ENCODE assay signal across 8 cellular contexts in the genomic region with DNA sequence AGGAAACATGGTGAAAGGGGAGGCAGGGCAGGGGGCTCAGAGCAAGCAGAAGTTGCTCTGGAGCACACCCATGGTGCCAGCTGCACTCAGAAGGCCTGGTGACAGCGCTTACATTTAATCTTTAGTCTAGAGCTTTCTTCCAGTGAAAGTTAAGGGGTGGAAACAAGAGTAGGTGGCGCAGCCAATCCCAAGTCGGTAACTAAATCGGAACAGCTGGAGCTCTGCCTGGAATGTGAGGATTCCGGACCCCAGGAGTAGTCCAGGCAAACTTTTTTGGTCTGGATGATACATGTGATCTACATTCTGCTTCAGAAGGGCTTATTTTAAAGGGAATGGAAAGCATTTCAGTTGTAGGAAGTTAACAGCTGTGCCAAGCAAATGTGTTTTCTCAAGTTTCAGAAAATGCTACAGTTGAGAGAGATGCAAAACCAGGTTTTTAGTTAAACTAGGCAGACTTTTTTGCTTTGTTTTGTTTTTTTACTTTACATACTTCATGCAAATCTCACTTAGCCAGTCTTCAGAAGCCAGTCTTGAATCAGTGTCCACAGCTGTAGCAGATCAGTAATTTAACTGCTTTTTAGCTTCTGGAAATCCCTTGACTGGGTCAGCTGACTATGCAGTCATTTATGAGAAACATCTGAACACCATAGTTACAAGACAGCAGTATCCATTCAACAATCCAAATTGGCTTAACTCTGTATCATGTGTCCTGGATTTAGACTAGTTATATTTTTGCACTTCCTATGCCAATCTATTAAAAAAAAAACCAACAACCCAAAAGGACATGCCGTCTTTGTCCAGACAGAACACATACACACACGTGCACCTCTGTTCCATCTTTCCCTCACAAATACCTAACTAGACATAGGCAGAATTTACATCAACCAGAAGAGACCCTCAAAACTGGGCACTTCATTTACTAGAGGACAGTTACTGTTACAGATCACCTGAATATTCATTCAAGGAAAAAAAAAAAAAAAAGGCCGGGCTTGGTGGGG. TPM values are rescaled to one million over a fixed set of nuclear protein-coding genes. Genes with fewer than 3 reads are reported as not detected.
DNase-seq lines count a peak whose midpoint lies in the region; ATAC-seq and TF ChIP-seq lines count a peak whose summit lies in the region.

No MANE protein-coding gene starts in this region.

- H3K9me3 ChIP-seq in neuron (ENCODE audit: low read length) = no peaks in the 10 kb centered on the region

- H3K4me3 ChIP-seq in GM23338 (peak overlapping the region; percentile 15), fibroblast of villous mesenchyme (ENCODE audit: low read depth, low read length) (peak overlapping the region; percentile 60), neuron (ENCODE audit: low read length) (peak overlapping the region; percentile 7)

- H3K36me3 ChIP-seq in GM23338 (ENCODE audit: insufficient read depth) (no peaks in the 10 kb centered on the region), neuron (ENCODE audit: insufficient read depth, low read length) (peaks cover 4% of the 10 kb centered on the region)

- no peaks in the 10 kb centered on the region for H3F3A ChIP-seq in GM23338 (replicated peaks; ENCODE audit: low read depth)

- no peaks in the 10 kb centered on the region for H4K20me1 ChIP-seq in GM23338 (replicated peaks; ENCODE audit: insufficient read depth)

- H3K27me3 ChIP-seq in GM23338 (ENCODE audit: insufficient read depth) (no peaks in the 10 kb centered on the region), neuron (ENCODE audit: insufficient read depth, low read length) (no peaks in the 10 kb centered on the region)

- H3K4me2 ChIP-seq in GM23338 = peak overlapping the region; percentile 50

- 0 out of 3 replicates have a peak, but pooled peaks cover 4% of the 10 kb centered on the region for H3K36me3 Mint-ChIP-seq in GM23338 (ENCODE audit: low read depth)

- peaks cover 16% of the 10 kb centered on the region for H3K4me1 Mint-ChIP-seq in GM23338

- H3K79me2 ChIP-seq in GM23338 (replicated peaks; ENCODE audit: insufficient read depth) = no peaks in the 10 kb centered on the region; the same call in 1 of the 2 replicates

- no peaks in the 10 kb centered on the region for H3K9me2 ChIP-seq in GM23338 (ENCODE audit: insufficient read depth)

- peak; percentile 99 for ATAC-seq in GM23338

- H3K9me3 Mint-ChIP-seq in GM23338 = no peaks in the 10 kb centered on the region

- H3K4me3 Mint-ChIP-seq in GM23338 = peak overlapping the region; percentile 57

- peaks cover 16% of the 10 kb centered on the region for H3K4me1 ChIP-seq in GM23338 (ENCODE audit: insufficient read depth)
- H3K4me1 ChIP-seq in neuron (ENCODE audit: insufficient read depth, low read length) = peaks cover 17% of the 10 kb centered on the region

- no peak overlapping the region for H2AFZ ChIP-seq in GM23338
- H2AFZ ChIP-seq in neuron (ENCODE audit: low read depth, low read length) = no peak overlapping the region

- H3K27ac Mint-ChIP-seq in GM23338 = peak overlapping the region; percentile 98

- peak; percentile 92 for DNase-seq in ELF-1 (ENCODE audit: low read depth, low spot score)
- peak; percentile 98 for DNase-seq in GM23338 (ENCODE audit: low spot score)
- DNase-seq in fibroblast of villous mesenchyme (ENCODE audit: low read depth) = peak; percentile 97
- no peak for DNase-seq in DMS153 (lab: John Stamatoyannopoulos, UW)
- no peak for DNase-seq in stimulated activated naive CD4-positive, alpha-beta T cell (lab: John Stamatoyannopoulos, UW)
- DNase-seq in stimulated activated CD4-positive, alpha-beta T cell treated with anti-CD3 and anti-CD28 coated beads, Interleukin-2, amount 100 ng/mL, for 48 hours = no peak

- H3K27me3 Mint-ChIP-seq in GM23338 (ENCODE audit: insufficient read depth, low read depth, poor library complexity) = no peaks in the 10 kb centered on the region

- peak overlapping the region; percentile 82 for H3K27ac ChIP-seq in GM23338 (ENCODE audit: low read depth)

- no peak for TF ChIP-seq CTCF in GM23338 (conservative IDR thresholded peaks at IDR 0.05; ENCODE audit: low read depth in 2 of 2)
- no peak for TF ChIP-seq CTCF in fibroblast of villous mesenchyme (IDR thresholded peaks at IDR 0.05; ENCODE audit: insufficient read depth, low read depth, low read length)

TF ChIP-seq in GM23338, 12 proteins besides CTCF, POLR2A, EP300 and RAD21 (continues in another document):
- TF ChIP-seq POLR2AphosphoS5 (IDR thresholded peaks at IDR 0.05; ENCODE audit: low read depth) (0 out of 2 replicates have a peak, but pooled peaks have one; percentile 18), EZH2phosphoT487 (IDR thresholded peaks at IDR 0.05; ENCODE audit: unreplicated experiment) (no peak), EZH2 (IDR thresholded peaks at IDR 0.05; ENCODE audit: low read depth, unreplicated experiment) (no peak), NANOG (IDR thresholded peaks at IDR 0.05; ENCODE audit: borderline replicate concordance) (no peak), CREB1 (CRISPR knock-in tag; IDR thresholded peaks at IDR 0.05; ENCODE audit: low read depth) (no peak), STAT1 (IDR thresholded peaks at IDR 0.05; ENCODE audit: unreplicated experiment) (no peak)

TF ChIP-seq in PFSK-1, 5 proteins besides CTCF, POLR2A, EP300 and RAD21:
- peak; percentile 43; the same call in 1 of the 2 replicates for TF ChIP-seq SIN3A (IDR thresholded peaks at IDR 0.05; ENCODE audit: borderline replicate concordance, insufficient read depth, low read length)
- no peak for TF ChIP-seq FOXP2 (optimal IDR thresholded peaks at IDR 0.05; ENCODE audit: borderline replicate concordance, extremely low read depth, extremely low read length, insufficient read depth)
- no peak for TF ChIP-seq POLR2AphosphoS5 (IDR thresholded peaks at IDR 0.05; ENCODE audit: low read depth, low read length)

RNA-seq across cellular contexts. Expression of gene ZNF106, which starts 33.2 kb away (rescaled TPM):
- 46.5 and 48.0 TPM in 2 replicates for total RNA-seq in GM23338 (2014; rRNA removed; shearing (Covaris generic))
- polyA plus RNA-seq in GM23338 (2016; fragmentation: Nextera tagmentation; extraction: Ambion mirVana) = 39.6 and 53.7 TPM in 2 replicates
- polyA plus RNA-seq in PFSK-1 (2012; ENCODE audit: insufficient read length, low read depth) = 23.3 TPM
- 74.1 and 90.2 TPM in 2 replicates for total RNA-seq in fibroblast of villous mesenchyme

RNA-seq across cellular contexts. Expression of gene SNAP23, which starts 37.7 kb away (rescaled TPM):
- 75.8 and 88.1 TPM in 2 replicates for total RNA-seq in GM23338 (2014; rRNA removed; shearing (Covaris generic))
- 53.5 and 58.8 TPM in 2 replicates for polyA plus RNA-seq in GM23338 (2016; fragmentation: Nextera tagmentation; extraction: Ambion mirVana)
- 39.4 TPM for polyA plus RNA-seq in PFSK-1 (2012; ENCODE audit: insufficient read length, low read depth)
- total RNA-seq in fibroblast of villous mesenchyme = 81.5 and 83.3 TPM in 2 replicates

Comparison
In these comparisons a context has a peak if more than half of its experiments do, and no peak if none do; other contexts are left out.
1. DNase-seq: peak in ELF-1 (single experiment), GM23338 (single experiment) and fibroblast of villous mesenchyme (single experiment); none in DMS153 (single experiment), stimulated activated naive CD4-positive, alpha-beta T cell (0 of 6) and stimulated activated CD4-positive, alpha-beta T cell treated with anti-CD3 and anti-CD28 coated beads, Interleukin-2, amount 100 ng/mL, for 48 hours (0 of 2).
2. H3K4me3 ChIP-seq: peak in every context shown above with its lines; median percentile 60 in fibroblast of villous mesenchyme; 15 in GM23338; 7 in neuron.